In genomic region chr18:73551211-73551610, GRCh38 we compare ENCODE assay signal across 24 cellular contexts.
"Had no signal": no experiment of that assay in that cellular context is flagged by ENCODE, and none has a peak within 500 bp of the region (broad histone marks: within the 10 kb centered on the region; RNA-seq: fewer than 3 reads in every experiment).

No MANE protein-coding gene starts in this region.

- ATAC-seq: activated CD4-positive, alpha-beta T cell treated with anti-CD3 and anti-CD28 coated beads for 36 hours; activated CD8-positive, alpha-beta memory T cell treated with anti-CD3 and anti-CD28 coated beads, Interleukin-2, amount 10 ng/mL, durations not matched to agents 7 days and 5 days; activated CD8-positive, alpha-beta T cell treated with anti-CD3 and anti-CD28 coated beads, Interleukin-2, amount 10 ng/mL, durations not matched to agents 7 days and 5 days; activated naive CD4-positive, alpha-beta T cell treated with anti-CD3 and anti-CD28 coated beads, Interleukin-2, amount 50 U/mL, for 72 hours; foreskin keratinocyte; heart right ventricle; naive thymus-derived CD4-positive, alpha-beta T cell; pancreas; sciatic nerve; stimulated activated effector memory CD8-positive, alpha-beta T cell treated with anti-CD3 and anti-CD28 coated beads, Interleukin-12 subunit alpha, Interleukin-12 subunit beta, amount 100 ng/mL, for 72 hours; stimulated activated naive CD8-positive, alpha-beta T cell treated with anti-CD3 and anti-CD28 coated beads, Interleukin-15, amount 100 ng/mL, for 72 hours had no signal

- H3K9me3 Mint-ChIP-seq: stimulated activated naive CD8-positive, alpha-beta T cell treated with anti-CD3 and anti-CD28 coated beads, Interleukin-15, amount 100 ng/mL, for 72 hours; type B pancreatic cell had no signal

- H3K36me3 Mint-ChIP-seq: activated CD8-positive, alpha-beta memory T cell treated with anti-CD3 and anti-CD28 coated beads, Interleukin-2, amount 10 ng/mL, durations not matched to agents 7 days and 5 days; activated naive CD4-positive, alpha-beta T cell treated with anti-CD3 and anti-CD28 coated beads, Interleukin-2, amount 50 U/mL, for 72 hours; naive thymus-derived CD4-positive, alpha-beta T cell; stimulated activated effector memory CD8-positive, alpha-beta T cell treated with anti-CD3 and anti-CD28 coated beads, Interleukin-12 subunit alpha, Interleukin-12 subunit beta, amount 100 ng/mL, for 72 hours; type B pancreatic cell had no signal

- H3K4me1 Mint-ChIP-seq: activated CD4-positive, alpha-beta T cell treated with anti-CD3 and anti-CD28 coated beads for 36 hours; activated CD8-positive, alpha-beta memory T cell treated with anti-CD3 and anti-CD28 coated beads, Interleukin-2, amount 10 ng/mL, durations not matched to agents 7 days and 5 days; naive thymus-derived CD4-positive, alpha-beta T cell; stimulated activated effector memory CD8-positive, alpha-beta T cell treated with anti-CD3 and anti-CD28 coated beads, Interleukin-12 subunit alpha, Interleukin-12 subunit beta, amount 100 ng/mL, for 72 hours; stimulated activated naive CD8-positive, alpha-beta T cell treated with anti-CD3 and anti-CD28 coated beads, Interleukin-15, amount 100 ng/mL, for 72 hours had no signal

- H3K4me3 Mint-ChIP-seq: activated CD4-positive, alpha-beta T cell treated with anti-CD3 and anti-CD28 coated beads for 36 hours; activated CD8-positive, alpha-beta memory T cell treated with anti-CD3 and anti-CD28 coated beads, Interleukin-2, amount 10 ng/mL, durations not matched to agents 7 days and 5 days; activated CD8-positive, alpha-beta T cell treated with anti-CD3 and anti-CD28 coated beads, Interleukin-2, amount 10 ng/mL, durations not matched to agents 7 days and 5 days; naive thymus-derived CD4-positive, alpha-beta T cell; stimulated activated effector memory CD8-positive, alpha-beta T cell treated with anti-CD3 and anti-CD28 coated beads, Interleukin-12 subunit alpha, Interleukin-12 subunit beta, amount 100 ng/mL, for 72 hours; stimulated activated naive CD8-positive, alpha-beta T cell treated with anti-CD3 and anti-CD28 coated beads, Interleukin-15, amount 100 ng/mL, for 72 hours; type B pancreatic cell had no signal

- DNase-seq: activated CD4-positive, alpha-beta T cell treated with anti-CD3 and anti-CD28 coated beads for 36 hours; activated CD4-positive, CD25-positive, alpha-beta regulatory T cell; activated CD8-positive, alpha-beta memory T cell treated with anti-CD3 and anti-CD28 coated beads, Interleukin-2, amount 10 ng/mL, durations not matched to agents 7 days and 5 days; activated CD8-positive, alpha-beta T cell treated with anti-CD3 and anti-CD28 coated beads, Interleukin-2, amount 10 ng/mL, durations not matched to agents 7 days and 5 days; activated naive CD4-positive, alpha-beta T cell; activated T-cell treated with anti-CD3 and anti-CD28 coated beads, Interleukin-2, amount 50 U/mL, for 48 hours; central memory CD4-positive, alpha-beta T cell; dermis blood vessel endothelial cell; effector CD4-positive, alpha-beta T cell; foreskin keratinocyte; heart right ventricle; midbrain; naive thymus-derived CD4-positive, alpha-beta T cell; pancreas; retina; stimulated activated CD4-positive, alpha-beta T cell treated with anti-CD3 and anti-CD28 coated beads, Interleukin-4, amount 100 ng/mL, for 24 hours; stimulated activated naive CD8-positive, alpha-beta T cell treated with anti-CD3 and anti-CD28 coated beads, Interleukin-15, amount 100 ng/mL, for 72 hours; substantia nigra; uterus had no signal

- H3K27ac Mint-ChIP-seq: activated CD4-positive, alpha-beta T cell treated with anti-CD3 and anti-CD28 coated beads for 36 hours; activated CD8-positive, alpha-beta memory T cell treated with anti-CD3 and anti-CD28 coated beads, Interleukin-2, amount 10 ng/mL, durations not matched to agents 7 days and 5 days; activated CD8-positive, alpha-beta T cell treated with anti-CD3 and anti-CD28 coated beads, Interleukin-2, amount 10 ng/mL, durations not matched to agents 7 days and 5 days; activated naive CD4-positive, alpha-beta T cell treated with anti-CD3 and anti-CD28 coated beads, Interleukin-2, amount 50 U/mL, for 72 hours; naive thymus-derived CD4-positive, alpha-beta T cell; stimulated activated effector memory CD8-positive, alpha-beta T cell treated with anti-CD3 and anti-CD28 coated beads, Interleukin-12 subunit alpha, Interleukin-12 subunit beta, amount 100 ng/mL, for 72 hours; stimulated activated naive CD8-positive, alpha-beta T cell treated with anti-CD3 and anti-CD28 coated beads, Interleukin-15, amount 100 ng/mL, for 72 hours; type B pancreatic cell had no signal

- FAIRE-seq: colon, pancreas had no signal

- H3K27me3 Mint-ChIP-seq: activated CD4-positive, alpha-beta T cell treated with anti-CD3 and anti-CD28 coated beads for 36 hours; activated CD8-positive, alpha-beta memory T cell treated with anti-CD3 and anti-CD28 coated beads, Interleukin-2, amount 10 ng/mL, durations not matched to agents 7 days and 5 days; naive thymus-derived CD4-positive, alpha-beta T cell; stimulated activated naive CD8-positive, alpha-beta T cell treated with anti-CD3 and anti-CD28 coated beads, Interleukin-15, amount 100 ng/mL, for 72 hours; type B pancreatic cell had no signal
